Comparison of ENCODE assay signal across 1 cellular context in the genomic region with DNA sequence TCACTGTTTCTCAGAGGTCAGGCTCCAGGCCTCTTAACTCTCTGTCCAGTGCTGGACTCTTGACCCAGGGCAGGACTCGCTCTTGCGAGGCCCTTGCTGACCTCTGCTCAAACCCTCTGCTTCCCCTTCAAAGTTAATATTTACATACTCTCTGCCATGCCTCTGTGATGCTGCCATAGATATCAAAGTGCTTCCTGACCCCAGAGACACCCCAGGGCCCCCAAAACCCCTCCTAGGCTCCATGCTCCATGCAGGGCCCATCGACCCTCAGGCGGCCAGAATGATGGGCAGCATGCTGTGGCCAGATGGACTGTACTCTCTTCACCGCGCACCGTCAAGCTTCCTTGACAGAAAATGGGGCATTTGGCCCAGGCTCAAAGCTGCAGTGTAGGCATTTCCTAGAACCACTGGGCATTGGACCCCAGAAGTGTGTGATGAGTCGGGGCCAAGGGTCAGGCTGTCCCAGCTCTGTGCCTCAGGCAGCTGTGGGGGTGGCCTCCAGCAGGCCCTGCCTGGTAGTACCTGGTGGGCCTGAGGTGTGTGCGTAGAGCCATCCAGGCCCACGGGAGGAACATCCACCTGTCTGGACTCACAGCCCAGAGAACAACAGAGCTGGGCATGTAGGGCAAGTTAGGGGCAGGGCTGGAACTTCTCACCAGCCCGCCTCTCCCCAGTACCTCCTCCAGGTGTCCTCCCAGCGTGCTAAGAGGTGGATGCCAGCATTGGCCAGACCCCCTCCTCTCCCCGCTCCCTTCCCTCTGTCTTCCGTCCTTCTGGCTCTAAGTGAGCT.
TF ChIP-seq lines count a peak whose summit lies in the region.

No MANE protein-coding gene starts in this region.

TF ChIP-seq in HepG2, 621 proteins besides CTCF, POLR2A, EP300 and RAD21 (continued from another document and continues in another):
- TF ChIP-seq ZNF652 (CRISPR knock-in tag; IDR thresholded peaks at IDR 0.05; ENCODE audit: borderline replicate concordance, low read depth) (no peak), JARID2 (CRISPR knock-in tag; IDR thresholded peaks at IDR 0.05; ENCODE audit: insufficient replicate concordance) (peak; percentile 40), RARA (CRISPR knock-in tag; IDR thresholded peaks at IDR 0.05) (peak; percentile 98), POLR2AphosphoS5 (IDR thresholded peaks at IDR 0.05; ENCODE audit: low read depth, low read length) (no peak; the same call in 1 of the 2 replicates), ZNF891 (CRISPR knock-in tag; IDR thresholded peaks at IDR 0.05) (peak; percentile 32; the same call in 1 of the 2 replicates), ZNF547 (CRISPR knock-in tag; IDR thresholded peaks at IDR 0.05) (peak; percentile 36; the same call in 1 of the 2 replicates), ZNF343 (CRISPR knock-in tag; IDR thresholded peaks at IDR 0.05) (no peak), MEIS2 (CRISPR knock-in tag; IDR thresholded peaks at IDR 0.05) (peak; percentile 72), U2AF2 (IDR thresholded peaks at IDR 0.05; ENCODE audit: low read depth, low read length) (no peak), ZNF230 (CRISPR knock-in tag; IDR thresholded peaks at IDR 0.05) (peak; percentile 56; the same call in 1 of the 2 replicates), ZKSCAN8 (CRISPR knock-in tag; IDR thresholded peaks at IDR 0.05; ENCODE audit: borderline replicate concordance) (no peak; the same call in 1 of the 2 replicates), PRPF4 (IDR thresholded peaks at IDR 0.05; ENCODE audit: low read depth, low read length, poor library complexity, severe bottlenecking) (no peak), ZNF296 (CRISPR knock-in tag; conservative IDR thresholded peaks at IDR 0.05) (peak; percentile 99), SIN3A (IDR thresholded peaks at IDR 0.05; ENCODE audit: borderline replicate concordance, low read depth, low read length) (0 out of 2 replicates have a peak, but pooled peaks have one; percentile 35), POGZ (CRISPR knock-in tag; IDR thresholded peaks at IDR 0.05) (peak; percentile 40; the same call in 1 of the 2 replicates), FOXC1 (CRISPR knock-in tag; IDR thresholded peaks at IDR 0.05; ENCODE audit: borderline replicate concordance) (peak; percentile 69; the same call in 1 of the 2 replicates), CHD2 (IDR thresholded peaks at IDR 0.05; ENCODE audit: low read depth, low read length) (no peak), ZFP90 (CRISPR knock-in tag; IDR thresholded peaks at IDR 0.05; ENCODE audit: borderline replicate concordance) (peak; percentile 26; the same call in 1 of the 2 replicates), ZNF251 (CRISPR knock-in tag; IDR thresholded peaks at IDR 0.05) (0 out of 2 replicates have a peak, but pooled peaks have one; percentile 78), IKZF1 (IDR thresholded peaks at IDR 0.05) (no peak), PAF1 (CRISPR knock-in tag; IDR thresholded peaks at IDR 0.05) (no peak), DMAP1 (CRISPR knock-in tag; IDR thresholded peaks at IDR 0.05) (peak; percentile 74; the same call in 1 of the 2 replicates), SP1 (IDR thresholded peaks at IDR 0.05) (no peak), SP1 (CRISPR knock-in tag; IDR thresholded peaks at IDR 0.05) (no peak), NR3C1 (CRISPR knock-in tag; IDR thresholded peaks at IDR 0.05) (no peak), PAWR (CRISPR knock-in tag; IDR thresholded peaks at IDR 0.05; ENCODE audit: borderline replicate concordance) (no peak), ZNF850 (CRISPR knock-in tag; conservative IDR thresholded peaks at IDR 0.05) (no peak), ZNF749 (CRISPR knock-in tag; IDR thresholded peaks at IDR 0.05; ENCODE audit: borderline replicate concordance) (peak; percentile 80; the same call in 1 of the 2 replicates)
- TF ChIP-seq, protein P1, sequence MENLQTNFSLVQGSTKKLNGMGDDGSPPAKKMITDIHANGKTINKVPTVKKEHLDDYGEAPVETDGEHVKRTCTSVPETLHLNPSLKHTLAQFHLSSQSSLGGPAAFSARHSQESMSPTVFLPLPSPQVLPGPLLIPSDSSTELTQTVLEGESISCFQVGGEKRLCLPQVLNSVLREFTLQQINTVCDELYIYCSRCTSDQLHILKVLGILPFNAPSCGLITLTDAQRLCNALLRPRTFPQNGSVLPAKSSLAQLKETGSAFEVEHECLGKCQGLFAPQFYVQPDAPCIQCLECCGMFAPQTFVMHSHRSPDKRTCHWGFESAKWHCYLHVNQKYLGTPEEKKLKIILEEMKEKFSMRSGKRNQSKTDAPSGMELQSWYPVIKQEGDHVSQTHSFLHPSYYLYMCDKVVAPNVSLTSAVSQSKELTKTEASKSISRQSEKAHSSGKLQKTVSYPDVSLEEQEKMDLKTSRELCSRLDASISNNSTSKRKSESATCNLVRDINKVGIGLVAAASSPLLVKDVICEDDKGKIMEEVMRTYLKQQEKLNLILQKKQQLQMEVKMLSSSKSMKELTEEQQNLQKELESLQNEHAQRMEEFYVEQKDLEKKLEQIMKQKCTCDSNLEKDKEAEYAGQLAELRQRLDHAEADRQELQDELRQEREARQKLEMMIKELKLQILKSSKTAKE (CRISPR knock-in tag; IDR thresholded peaks at IDR 0.05; ENCODE audit: borderline replicate concordance): peak; percentile 52; the same call in 1 of the 2 replicates
- TF ChIP-seq, protein P2, sequence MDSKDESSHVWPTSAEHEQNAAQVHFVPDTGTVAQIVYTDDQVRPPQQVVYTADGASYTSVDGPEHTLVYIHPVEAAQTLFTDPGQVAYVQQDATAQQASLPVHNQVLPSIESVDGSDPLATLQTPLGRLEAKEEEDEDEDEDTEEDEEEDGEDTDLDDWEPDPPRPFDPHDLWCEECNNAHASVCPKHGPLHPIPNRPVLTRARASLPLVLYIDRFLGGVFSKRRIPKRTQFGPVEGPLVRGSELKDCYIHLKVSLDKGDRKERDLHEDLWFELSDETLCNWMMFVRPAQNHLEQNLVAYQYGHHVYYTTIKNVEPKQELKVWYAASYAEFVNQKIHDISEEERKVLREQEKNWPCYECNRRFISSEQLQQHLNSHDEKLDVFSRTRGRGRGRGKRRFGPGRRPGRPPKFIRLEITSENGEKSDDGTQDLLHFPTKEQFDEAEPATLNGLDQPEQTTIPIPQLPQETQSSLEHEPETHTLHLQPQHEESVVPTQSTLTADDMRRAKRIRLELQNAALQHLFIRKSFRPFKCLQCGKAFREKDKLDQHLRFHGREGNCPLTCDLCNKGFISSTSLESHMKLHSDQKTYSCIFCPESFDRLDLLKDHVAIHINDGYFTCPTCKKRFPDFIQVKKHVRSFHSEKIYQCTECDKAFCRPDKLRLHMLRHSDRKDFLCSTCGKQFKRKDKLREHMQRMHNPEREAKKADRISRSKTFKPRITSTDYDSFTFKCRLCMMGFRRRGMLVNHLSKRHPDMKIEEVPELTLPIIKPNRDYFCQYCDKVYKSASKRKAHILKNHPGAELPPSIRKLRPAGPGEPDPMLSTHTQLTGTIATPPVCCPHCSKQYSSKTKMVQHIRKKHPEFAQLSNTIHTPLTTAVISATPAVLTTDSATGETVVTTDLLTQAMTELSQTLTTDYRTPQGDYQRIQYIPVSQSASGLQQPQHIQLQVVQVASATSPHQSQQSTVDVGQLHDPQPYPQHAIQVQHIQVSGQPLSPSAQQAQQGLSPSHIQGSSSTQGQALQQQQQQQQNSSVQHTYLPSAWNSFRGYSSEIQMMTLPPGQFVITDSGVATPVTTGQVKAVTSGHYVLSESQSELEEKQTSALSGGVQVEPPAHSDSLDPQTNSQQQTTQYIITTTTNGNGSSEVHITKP (CRISPR knock-in tag; IDR thresholded peaks at IDR 0.05; ENCODE audit: low read depth): no peak; the same call in 1 of the 2 replicates
- TF ChIP-seq, protein P3, sequence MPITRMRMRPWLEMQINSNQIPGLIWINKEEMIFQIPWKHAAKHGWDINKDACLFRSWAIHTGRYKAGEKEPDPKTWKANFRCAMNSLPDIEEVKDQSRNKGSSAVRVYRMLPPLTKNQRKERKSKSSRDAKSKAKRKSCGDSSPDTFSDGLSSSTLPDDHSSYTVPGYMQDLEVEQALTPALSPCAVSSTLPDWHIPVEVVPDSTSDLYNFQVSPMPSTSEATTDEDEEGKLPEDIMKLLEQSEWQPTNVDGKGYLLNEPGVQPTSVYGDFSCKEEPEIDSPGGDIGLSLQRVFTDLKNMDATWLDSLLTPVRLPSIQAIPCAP (CRISPR knock-in tag; IDR thresholded peaks at IDR 0.05; ENCODE audit: low read depth): no peak
- TF ChIP-seq, protein P4, sequence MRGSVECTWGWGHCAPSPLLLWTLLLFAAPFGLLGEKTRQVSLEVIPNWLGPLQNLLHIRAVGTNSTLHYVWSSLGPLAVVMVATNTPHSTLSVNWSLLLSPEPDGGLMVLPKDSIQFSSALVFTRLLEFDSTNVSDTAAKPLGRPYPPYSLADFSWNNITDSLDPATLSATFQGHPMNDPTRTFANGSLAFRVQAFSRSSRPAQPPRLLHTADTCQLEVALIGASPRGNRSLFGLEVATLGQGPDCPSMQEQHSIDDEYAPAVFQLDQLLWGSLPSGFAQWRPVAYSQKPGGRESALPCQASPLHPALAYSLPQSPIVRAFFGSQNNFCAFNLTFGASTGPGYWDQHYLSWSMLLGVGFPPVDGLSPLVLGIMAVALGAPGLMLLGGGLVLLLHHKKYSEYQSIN (CRISPR knock-in tag; IDR thresholded peaks at IDR 0.05; ENCODE audit: borderline replicate concordance): no peak
- TF ChIP-seq, protein P5, sequence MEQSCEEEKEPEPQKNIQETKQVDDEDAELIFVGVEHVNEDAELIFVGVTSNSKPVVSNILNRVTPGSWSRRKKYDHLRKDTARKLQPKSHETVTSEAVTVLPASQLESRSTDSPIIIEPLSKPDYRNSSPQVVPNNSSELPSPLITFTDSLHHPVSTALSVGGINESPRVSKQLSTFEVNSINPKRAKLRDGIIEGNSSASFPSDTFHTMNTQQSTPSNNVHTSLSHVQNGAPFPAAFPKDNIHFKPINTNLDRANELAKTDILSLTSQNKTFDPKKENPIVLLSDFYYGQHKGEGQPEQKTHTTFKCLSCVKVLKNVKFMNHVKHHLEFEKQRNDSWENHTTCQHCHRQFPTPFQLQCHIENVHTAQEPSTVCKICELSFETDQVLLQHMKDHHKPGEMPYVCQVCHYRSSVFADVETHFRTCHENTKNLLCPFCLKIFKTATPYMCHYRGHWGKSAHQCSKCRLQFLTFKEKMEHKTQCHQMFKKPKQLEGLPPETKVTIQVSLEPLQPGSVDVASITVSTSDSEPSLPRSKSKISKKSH (CRISPR knock-in tag; IDR thresholded peaks at IDR 0.05; ENCODE audit: borderline replicate concordance): no peak
- TF ChIP-seq, protein P6, sequence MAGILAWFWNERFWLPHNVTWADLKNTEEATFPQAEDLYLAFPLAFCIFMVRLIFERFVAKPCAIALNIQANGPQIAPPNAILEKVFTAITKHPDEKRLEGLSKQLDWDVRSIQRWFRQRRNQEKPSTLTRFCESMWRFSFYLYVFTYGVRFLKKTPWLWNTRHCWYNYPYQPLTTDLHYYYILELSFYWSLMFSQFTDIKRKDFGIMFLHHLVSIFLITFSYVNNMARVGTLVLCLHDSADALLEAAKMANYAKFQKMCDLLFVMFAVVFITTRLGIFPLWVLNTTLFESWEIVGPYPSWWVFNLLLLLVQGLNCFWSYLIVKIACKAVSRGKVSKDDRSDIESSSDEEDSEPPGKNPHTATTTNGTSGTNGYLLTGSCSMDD (CRISPR knock-in tag; IDR thresholded peaks at IDR 0.05): no peak
- TF ChIP-seq, protein P7, sequence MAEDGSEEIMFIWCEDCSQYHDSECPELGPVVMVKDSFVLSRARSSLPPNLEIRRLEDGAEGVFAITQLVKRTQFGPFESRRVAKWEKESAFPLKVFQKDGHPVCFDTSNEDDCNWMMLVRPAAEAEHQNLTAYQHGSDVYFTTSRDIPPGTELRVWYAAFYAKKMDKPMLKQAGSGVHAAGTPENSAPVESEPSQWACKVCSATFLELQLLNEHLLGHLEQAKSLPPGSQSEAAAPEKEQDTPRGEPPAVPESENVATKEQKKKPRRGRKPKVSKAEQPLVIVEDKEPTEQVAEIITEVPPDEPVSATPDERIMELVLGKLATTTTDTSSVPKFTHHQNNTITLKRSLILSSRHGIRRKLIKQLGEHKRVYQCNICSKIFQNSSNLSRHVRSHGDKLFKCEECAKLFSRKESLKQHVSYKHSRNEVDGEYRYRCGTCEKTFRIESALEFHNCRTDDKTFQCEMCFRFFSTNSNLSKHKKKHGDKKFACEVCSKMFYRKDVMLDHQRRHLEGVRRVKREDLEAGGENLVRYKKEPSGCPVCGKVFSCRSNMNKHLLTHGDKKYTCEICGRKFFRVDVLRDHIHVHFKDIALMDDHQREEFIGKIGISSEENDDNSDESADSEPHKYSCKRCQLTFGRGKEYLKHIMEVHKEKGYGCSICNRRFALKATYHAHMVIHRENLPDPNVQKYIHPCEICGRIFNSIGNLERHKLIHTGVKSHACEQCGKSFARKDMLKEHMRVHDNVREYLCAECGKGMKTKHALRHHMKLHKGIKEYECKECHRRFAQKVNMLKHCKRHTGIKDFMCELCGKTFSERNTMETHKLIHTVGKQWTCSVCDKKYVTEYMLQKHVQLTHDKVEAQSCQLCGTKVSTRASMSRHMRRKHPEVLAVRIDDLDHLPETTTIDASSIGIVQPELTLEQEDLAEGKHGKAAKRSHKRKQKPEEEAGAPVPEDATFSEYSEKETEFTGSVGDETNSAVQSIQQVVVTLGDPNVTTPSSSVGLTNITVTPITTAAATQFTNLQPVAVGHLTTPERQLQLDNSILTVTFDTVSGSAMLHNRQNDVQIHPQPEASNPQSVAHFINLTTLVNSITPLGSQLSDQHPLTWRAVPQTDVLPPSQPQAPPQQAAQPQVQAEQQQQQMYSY (CRISPR knock-in tag; IDR thresholded peaks at IDR 0.05): peak; percentile 44; the same call in 1 of the 2 replicates
- TF ChIP-seq, protein P8, sequence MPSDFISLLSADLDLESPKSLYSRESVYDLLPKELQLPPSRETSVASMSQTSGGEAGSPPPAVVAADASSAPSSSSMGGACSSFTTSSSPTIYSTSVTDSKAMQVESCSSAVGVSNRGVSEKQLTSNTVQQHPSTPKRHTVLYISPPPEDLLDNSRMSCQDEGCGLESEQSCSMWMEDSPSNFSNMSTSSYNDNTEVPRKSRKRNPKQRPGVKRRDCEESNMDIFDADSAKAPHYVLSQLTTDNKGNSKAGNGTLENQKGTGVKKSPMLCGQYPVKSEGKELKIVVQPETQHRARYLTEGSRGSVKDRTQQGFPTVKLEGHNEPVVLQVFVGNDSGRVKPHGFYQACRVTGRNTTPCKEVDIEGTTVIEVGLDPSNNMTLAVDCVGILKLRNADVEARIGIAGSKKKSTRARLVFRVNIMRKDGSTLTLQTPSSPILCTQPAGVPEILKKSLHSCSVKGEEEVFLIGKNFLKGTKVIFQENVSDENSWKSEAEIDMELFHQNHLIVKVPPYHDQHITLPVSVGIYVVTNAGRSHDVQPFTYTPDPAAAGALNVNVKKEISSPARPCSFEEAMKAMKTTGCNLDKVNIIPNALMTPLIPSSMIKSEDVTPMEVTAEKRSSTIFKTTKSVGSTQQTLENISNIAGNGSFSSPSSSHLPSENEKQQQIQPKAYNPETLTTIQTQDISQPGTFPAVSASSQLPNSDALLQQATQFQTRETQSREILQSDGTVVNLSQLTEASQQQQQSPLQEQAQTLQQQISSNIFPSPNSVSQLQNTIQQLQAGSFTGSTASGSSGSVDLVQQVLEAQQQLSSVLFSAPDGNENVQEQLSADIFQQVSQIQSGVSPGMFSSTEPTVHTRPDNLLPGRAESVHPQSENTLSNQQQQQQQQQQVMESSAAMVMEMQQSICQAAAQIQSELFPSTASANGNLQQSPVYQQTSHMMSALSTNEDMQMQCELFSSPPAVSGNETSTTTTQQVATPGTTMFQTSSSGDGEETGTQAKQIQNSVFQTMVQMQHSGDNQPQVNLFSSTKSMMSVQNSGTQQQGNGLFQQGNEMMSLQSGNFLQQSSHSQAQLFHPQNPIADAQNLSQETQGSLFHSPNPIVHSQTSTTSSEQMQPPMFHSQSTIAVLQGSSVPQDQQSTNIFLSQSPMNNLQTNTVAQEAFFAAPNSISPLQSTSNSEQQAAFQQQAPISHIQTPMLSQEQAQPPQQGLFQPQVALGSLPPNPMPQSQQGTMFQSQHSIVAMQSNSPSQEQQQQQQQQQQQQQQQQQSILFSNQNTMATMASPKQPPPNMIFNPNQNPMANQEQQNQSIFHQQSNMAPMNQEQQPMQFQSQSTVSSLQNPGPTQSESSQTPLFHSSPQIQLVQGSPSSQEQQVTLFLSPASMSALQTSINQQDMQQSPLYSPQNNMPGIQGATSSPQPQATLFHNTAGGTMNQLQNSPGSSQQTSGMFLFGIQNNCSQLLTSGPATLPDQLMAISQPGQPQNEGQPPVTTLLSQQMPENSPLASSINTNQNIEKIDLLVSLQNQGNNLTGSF (CRISPR knock-in tag; IDR thresholded peaks at IDR 0.05): no peak; the same call in 1 of the 2 replicates
